In the genomic region with DNA sequence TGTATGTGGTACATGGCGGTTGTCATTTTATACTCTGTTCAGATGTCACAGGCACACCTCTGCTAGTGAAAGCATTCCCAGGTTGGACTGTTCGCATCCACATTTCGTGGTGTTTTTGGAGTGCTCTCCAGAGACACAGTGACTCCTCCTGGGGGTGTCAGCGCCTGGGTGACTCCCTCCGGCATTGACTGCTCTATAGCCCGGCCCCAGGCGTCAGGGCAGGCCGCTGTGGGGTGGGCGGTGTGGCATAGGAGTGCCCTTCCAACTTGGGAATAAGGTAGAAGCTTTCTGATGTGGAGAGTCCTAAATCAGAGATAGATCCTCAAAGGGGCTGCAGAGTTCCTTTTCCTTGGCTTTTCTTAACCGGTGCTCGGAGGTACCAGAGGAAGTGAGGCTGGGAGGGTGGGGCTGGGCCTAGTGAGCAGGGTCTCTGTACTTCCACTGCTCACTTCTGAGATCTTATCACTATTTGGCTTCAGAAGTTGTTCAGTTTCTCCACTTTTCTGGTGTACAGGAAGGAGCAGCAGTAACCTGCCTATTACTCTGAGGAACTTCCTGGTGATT, we compare ENCODE assay signal across 15 cellular contexts. TPM values are rescaled to one million over a fixed set of nuclear protein-coding genes. Genes with fewer than 3 reads are reported as not detected.
DNase-seq lines count a peak whose midpoint lies in the region; ATAC-seq, FAIRE-seq and TF ChIP-seq lines count a peak whose summit lies in the region.
"Had no signal": no experiment of that assay in that cellular context is flagged by ENCODE, and none has a peak within 500 bp of the region (broad histone marks: within the 10 kb centered on the region; RNA-seq: fewer than 3 reads in every experiment).

No MANE protein-coding gene starts in this region.

- H2AK5ac ChIP-seq in H1 (ENCODE audit: low read depth, low read length): peak overlapping the region; percentile 26; the same call in 1 of the 2 replicates

- peaks cover 4% of the 10 kb centered on the region for H3K79me1 ChIP-seq in H1 (ENCODE audit: low read depth, low read length)

- H3K9me3 ChIP-seq in left ventricle myocardium inferior (replicated peaks) (no peaks in the 10 kb centered on the region), H1 (ENCODE audit: insufficient read depth in 2 of 2, low read depth in 1 of 2, low read length in 1 of 2) (0 out of 4 replicates have a peak, but pooled peaks cover 0 to 2% of the 10 kb centered on the region in 2 experiments), uterus (no peaks in the 10 kb centered on the region)
- H3K9me3 ChIP-seq: colonic mucosa, left lung, MG63 had no signal

- TF ChIP-seq POLR2A in H1 (IDR thresholded peaks at IDR 0.05; ENCODE audit: control extremely low read depth in 1 of 2, low read depth in 2 of 2, low read length in 2 of 2): no peak
- no peak for TF ChIP-seq POLR2A in uterus (IDR thresholded peaks at IDR 0.05)

- H3K18ac ChIP-seq in H1 (ENCODE audit: extremely low read depth, low read length): no peak overlapping the region

- H3K27ac Mint-ChIP-seq in nephron progenitor cell: peak overlapping the region; percentile 89
- H3K27ac Mint-ChIP-seq: progenitor cell of endocrine pancreas had no signal

- H3K36me3 ChIP-seq in left ventricle myocardium inferior: no peaks in the 10 kb centered on the region
- no peaks in the 10 kb centered on the region for H3K36me3 ChIP-seq in H1 (ENCODE audit: control insufficient read depth in 2 of 4, insufficient read depth in 4 of 4, low read length in 3 of 4)
- no peaks in the 10 kb centered on the region for H3K36me3 ChIP-seq in uterus
- H3K36me3 ChIP-seq: colonic mucosa, left lung, MG63 had no signal

- no peak overlapping the region for H2BK12ac ChIP-seq in H1 (ENCODE audit: low read depth, low read length)

- no peak for DNase-seq in left ventricle myocardium inferior
- no peak for DNase-seq in left ventricle myocardium superior
- no peak for DNase-seq in H1 (ENCODE audit: low read depth in 1 of 2, low spot score in 2 of 2)
- DNase-seq in nephron progenitor cell: no peak
- no peak for DNase-seq in uterus
- DNase-seq in superior temporal gyrus (ENCODE audit: extremely low spot score): no peak
- DNase-seq in effector CD4-positive, alpha-beta T cell: no peak
- no peak for DNase-seq in HuH-7 (ENCODE audit: low spot score)
- DNase-seq: activated CD4-positive, alpha-beta T cell treated with anti-CD3 and anti-CD28 coated beads for 1 hour; colonic mucosa; left lung; MG63; NCI-H510A treated with DMSO at 0.1 percent for 48 hours; SHP77 treated with DMSO at 0.1 percent for 48 hours had no signal

- no peaks in the 10 kb centered on the region for H3K27me3 Mint-ChIP-seq in nephron progenitor cell (ENCODE audit: low read depth, poor library complexity)
- H3K27me3 Mint-ChIP-seq: progenitor cell of endocrine pancreas had no signal

- TF ChIP-seq CTCF in left ventricle myocardium inferior (IDR thresholded peaks at IDR 0.05; ENCODE audit: borderline replicate concordance) (no peak), H1 (IDR thresholded peaks at IDR 0.05; ENCODE audit: control extremely low read depth in 1 of 3, insufficient read depth in 1 of 3, low read depth in 1 of 3, low read length in 3 of 3) (no peak), nephron progenitor cell (IDR thresholded peaks at IDR 0.05) (no peak), uterus (IDR thresholded peaks at IDR 0.05) (no peak)

- H3K23me2 ChIP-seq in H1 (ENCODE audit: low read depth, low read length): no peaks in the 10 kb centered on the region

- no peak overlapping the region for H3K4ac ChIP-seq in H1 (replicated peaks; ENCODE audit: insufficient read length, low read depth, low read length)

- intact Hi-C loops in left ventricle myocardium inferior (cut with micrococcal nuclease) (no loop called here), left ventricle myocardium superior (cut with micrococcal nuclease) (no loop called here), uterus (cut with DNase I; ENCODE audit: low total_unique reads) (no loop called here)

- H4K91ac ChIP-seq in H1 (replicated peaks; ENCODE audit: insufficient read length, low read length): no peak overlapping the region

- H4K5ac ChIP-seq in H1 (ENCODE audit: insufficient read length, low read depth, low read length): no peak overlapping the region

- peak overlapping the region; percentile 18 for H3K4me3 ChIP-seq in left ventricle myocardium inferior
- no peak overlapping the region for H3K4me3 ChIP-seq in H1 (ENCODE audit: extremely low read depth in 1 of 4, insufficient read depth in 2 of 4, low read depth in 3 of 4, low read length in 4 of 4)
- H3K4me3 ChIP-seq in uterus: no peak overlapping the region
- H3K4me3 ChIP-seq: colonic mucosa, left lung, MG63 had no signal

- TF ChIP-seq EP300 in H1 (IDR thresholded peaks at IDR 0.05; ENCODE audit: borderline replicate concordance in 1 of 2, low read depth in 2 of 2, low read length in 2 of 2): no peak

- CTCF ChIA-PET in H1 (lab: Charles Lee; ENCODE audit: partially characterized antibody): interaction anchor here (1.5 kb wide), 2 partner anchors 15 to 18 kb away, joined by 4 to 5 read pairs; no protein-coding TSS in a partner anchor

- H3K4me3 Mint-ChIP-seq in nephron progenitor cell: no peak overlapping the region

- FAIRE-seq in H1 (lab: Jason Lieb, UNC): no peak

- H3K14ac ChIP-seq in H1 (ENCODE audit: insufficient read length): no peak overlapping the region

- H2BK20ac ChIP-seq in H1 (ENCODE audit: low read length): no peak overlapping the region

- no peak overlapping the region for H2BK5ac ChIP-seq in H1 (ENCODE audit: low read depth, low read length)

- peaks cover 6 to 93% of the 10 kb centered on the region in 2 experiments for H3K79me2 ChIP-seq in H1 (ENCODE audit: control insufficient read depth in 1 of 2, insufficient read depth in 2 of 2, low read length in 2 of 2)

- H3K9me3 Mint-ChIP-seq in nephron progenitor cell: no peaks in the 10 kb centered on the region

- H3K4me2 ChIP-seq in H1 (ENCODE audit: insufficient read depth in 1 of 2, low read depth in 2 of 2, low read length in 2 of 2): no peak overlapping the region

- H2AFZ ChIP-seq in H1 (ENCODE audit: low read length): no peak overlapping the region

- no peak overlapping the region for H4K8ac ChIP-seq in H1 (ENCODE audit: extremely low read depth, insufficient read depth, low read length)

- H4K20me1 ChIP-seq in H1 (replicated peaks in 1 of 2; ENCODE audit: control insufficient read depth in 1 of 2, insufficient read depth in 2 of 2, low read length in 2 of 2): peaks cover 4 to 7% of the 10 kb centered on the region in 2 experiments

- peaks cover 48% of the 10 kb centered on the region for H3K4me1 Mint-ChIP-seq in nephron progenitor cell

- H2BK120ac ChIP-seq in H1 (replicated peaks; ENCODE audit: low read depth, low read length): no peak overlapping the region

- H3K27me3 ChIP-seq in left ventricle myocardium inferior (ENCODE audit: low read depth): no peaks in the 10 kb centered on the region
- no peaks in the 10 kb centered on the region for H3K27me3 ChIP-seq in H1 (replicated peaks in 1 of 4; ENCODE audit: control insufficient read depth in 3 of 4, extremely low read depth in 1 of 4, insufficient read depth in 3 of 4, low read length in 3 of 4)
- H3K27me3 ChIP-seq in uterus: no peaks in the 10 kb centered on the region
- H3K27me3 ChIP-seq: colonic mucosa, left lung, MG63 had no signal

- peaks cover 11% of the 10 kb centered on the region for H3K36me3 Mint-ChIP-seq in nephron progenitor cell (ENCODE audit: low read depth)

- no peak overlapping the region for H3K23ac ChIP-seq in H1 (ENCODE audit: insufficient read length)

- peaks cover 99% of the 10 kb centered on the region for H3K4me1 ChIP-seq in left ventricle myocardium inferior
- H3K4me1 ChIP-seq in H1 (replicated peaks in 1 of 4; ENCODE audit: control insufficient read depth in 3 of 4, insufficient read depth in 4 of 4, low read length in 3 of 4): peaks cover 0 to 6% (median 3%) of the 10 kb centered on the region in 4 experiments; a peak in 3 of 7 replicates
- H3K4me1 ChIP-seq in uterus: peaks cover 14 to 19% of the 10 kb centered on the region in 2 donors
- H3K4me1 ChIP-seq: colonic mucosa had no signal

- POLR2A ChIA-PET in H1 (lab: Charles Lee; ENCODE audit: partially characterized antibody): interaction anchor here (1.3 kb wide), 2 partner anchors 10 to 16 kb away, joined by 3 read pairs; no protein-coding TSS in a partner anchor

- no peak overlapping the region for H3K9ac ChIP-seq in H1 (replicated peaks in 1 of 4; ENCODE audit: extremely low read depth in 1 of 4, low read depth in 3 of 4, low read length in 3 of 4)

- H3K27ac ChIP-seq in left ventricle myocardium inferior (replicated peaks) (peak overlapping the region; percentile 94), H1 (ENCODE audit: low read depth, low read length) (no peak overlapping the region), uterus (peak overlapping the region; percentile 77 to 94)
- H3K27ac ChIP-seq: colonic mucosa had no signal

- ATAC-seq in left ventricle myocardium superior: no peak
- ATAC-seq: left lung had no signal

- H3K56ac ChIP-seq in H1 (replicated peaks; ENCODE audit: insufficient read length, low read depth, low read length): no peak overlapping the region

- no peak overlapping the region for H2BK15ac ChIP-seq in H1 (ENCODE audit: low read length)

- WGBS in H1 (ENCODE audit: extremely low coverage in 1 of 2, insufficient coverage in 1 of 2, insufficient read length in 1 of 2, insufficient replicate concordance in 2 of 2, low coverage in 1 of 2, low lambda C conversion rate in 2 of 2, missing lambda C conversion rate in 1 of 2), 2 experiments: 98% methylated on average over 11 of the region's 11 CpGs; no CpG with 5 or more reads in 1 of the 2 experiments

- no peak for TF ChIP-seq RAD21 in H1 (IDR thresholded peaks at IDR 0.05 in 1 of 2, conservative IDR thresholded peaks at IDR 0.05 in 1 of 2; ENCODE audit: low read depth in 2 of 2, low read length in 2 of 2)

TF ChIP-seq in H1, 55 proteins besides CTCF, POLR2A, EP300 and RAD21 (continues in another document):
- TF ChIP-seq CEBPB (IDR thresholded peaks at IDR 0.05; ENCODE audit: low read depth, low read length): no peak
- no peak for TF ChIP-seq NANOG (IDR thresholded peaks at IDR 0.05; ENCODE audit: insufficient read depth, low read depth, low read length, poor library complexity, severe bottlenecking)
- no peak for TF ChIP-seq RXRA (IDR thresholded peaks at IDR 0.05; ENCODE audit: insufficient read depth, low read depth, low read length)
- TF ChIP-seq CHD2 (IDR thresholded peaks at IDR 0.05; ENCODE audit: low read length): no peak

RNA-seq across cellular contexts. Expression of a gene that starts 32.3 kb away (rescaled TPM):
- total RNA-seq in left ventricle myocardium inferior: 81.1 TPM
- 94.4 TPM for total RNA-seq in left ventricle myocardium superior
- 67.5 and 68.2 TPM in 2 replicates for total RNA-seq in H1 (2021; fragmentation: NEBNext Ultra II Directional; extraction: Animal tissue kit (Norgen Biotek cat#: 25700))
- 16.9 and 25.3 TPM in 2 replicates for polyA plus RNA-seq in H1 (2011; rRNA removed)
- 23.8 TPM for polyA plus RNA-seq in H1 (2011; cell fraction: cytosol; rRNA removed)
- polyA plus RNA-seq in H1 (2011; cell fraction: nucleus; rRNA removed): 18.4 TPM
- 41.0 to 52.4 TPM (median 50.4 TPM) in 4 replicates for polyA plus RNA-seq in H1 (2012, experiment 1 of 2)
- polyA plus RNA-seq in H1 (2012, experiment 2 of 2): 34.7 TPM
- polyA plus RNA-seq in H1 (2013, experiment 1 of 2): 29.3 TPM
- polyA plus RNA-seq in H1 (2013, experiment 2 of 2): 28.2 TPM
- 53.5 and 75.8 TPM in 2 replicates for polyA minus RNA-seq in H1 (2011; rRNA and poly(A)+ RNA removed)
- polyA minus RNA-seq in H1 (2011; cell fraction: cytosol; rRNA and poly(A)+ RNA removed): 20.4 TPM
- 21.2 TPM for polyA minus RNA-seq in H1 (2011; cell fraction: nucleus; rRNA and poly(A)+ RNA removed)
- total RNA-seq in uterus: 10 to 100 TPM; 28.2 to 79.2 (median 46.2) TPM
